Comparison of ENCODE assay signal across 14 cellular contexts in genomic region chr1:23582820-23583219, GRCh38. TPM values are rescaled to one million over a fixed set of nuclear protein-coding genes. Genes with fewer than 3 reads are reported as not detected.
A peak's percentile ranks its signal among the peaks of the same experiment; 100 is the strongest.
DNase-seq lines count a peak whose midpoint lies in the region; ATAC-seq and TF ChIP-seq lines count a peak whose summit lies in the region.
"Had no signal": no experiment of that assay in that cellular context is flagged by ENCODE, and none has a peak within 500 bp of the region (broad histone marks: within the 10 kb centered on the region; RNA-seq: fewer than 3 reads in every experiment).

No MANE protein-coding gene starts in this region.

- DNase-seq in DND-41 = no peak
- peak; percentile 44 for DNase-seq in NAMALWA (ENCODE audit: low spot score)
- DNase-seq in naive B cell = no peak
- DNase-seq in prostate gland (ENCODE audit: low spot score) = no peak
- no peak for DNase-seq in tibial artery
- no peak for DNase-seq in BE2C
- DNase-seq: COR-L47, H9, KBM-7, NCI-H1105, NCI-H187, NCI-H510A treated with DMSO at 0.1 percent for 48 hours had no signal

- H3K27me3 ChIP-seq in DND-41 (ENCODE audit: insufficient read depth, low read length, poor library complexity) = no peaks in the 10 kb centered on the region
- H3K27me3 ChIP-seq in prostate gland (replicated peaks; ENCODE audit: insufficient read depth) = no peaks in the 10 kb centered on the region
- H3K27me3 ChIP-seq in tibial artery = no peaks in the 10 kb centered on the region
- no peaks in the 10 kb centered on the region for H3K27me3 ChIP-seq in BE2C

- H3K4me1 Mint-ChIP-seq in naive B cell = peaks cover 30 to 74% (median 48%) of the 10 kb centered on the region in 3 donors
- peaks cover 57% of the 10 kb centered on the region for H3K4me1 Mint-ChIP-seq in stimulated activated memory B cell treated with anti-CD40 and anti-IgM and Interleukin-4, amounts not matched to agents 10 μg/mL and 1 μg/mL and 100 μg/mL, for 72 hours

- no peaks in the 10 kb centered on the region for H3K9me3 Mint-ChIP-seq in naive B cell
- no peaks in the 10 kb centered on the region for H3K9me3 Mint-ChIP-seq in stimulated activated memory B cell treated with anti-CD40 and anti-IgM and Interleukin-4, amounts not matched to agents 10 μg/mL and 1 μg/mL and 100 μg/mL, for 72 hours
- H3K9me3 Mint-ChIP-seq: H9 had no signal

- peak overlapping the region in 2 of 8 donors; percentile 25 to 35 for H3K4me3 Mint-ChIP-seq in naive B cell
- no peak overlapping the region for H3K4me3 Mint-ChIP-seq in stimulated activated memory B cell treated with anti-CD40 and anti-IgM and Interleukin-4, amounts not matched to agents 10 μg/mL and 1 μg/mL and 100 μg/mL, for 72 hours
- H3K4me3 Mint-ChIP-seq: H9 had no signal

- no peaks in the 10 kb centered on the region for H3K9me3 ChIP-seq in DND-41 (ENCODE audit: insufficient read depth, low read length, severe bottlenecking)
- H3K9me3 ChIP-seq in prostate gland = no peaks in the 10 kb centered on the region
- no peaks in the 10 kb centered on the region for H3K9me3 ChIP-seq in tibial artery
- no peaks in the 10 kb centered on the region for H3K9me3 ChIP-seq in BE2C

- H2AFZ ChIP-seq in DND-41 (ENCODE audit: low read depth, low read length) = 0 out of 2 replicates have a peak overlapping the region, but pooled peaks have one; percentile 26

- H3K4me2 ChIP-seq in DND-41 (ENCODE audit: insufficient read depth, low read length) = no peak overlapping the region

- ATAC-seq in DND-41 (ENCODE audit: insufficient read depth, low read depth) = no peak
- peak; percentile 32 to 36 for ATAC-seq in naive B cell (ENCODE audit: low read depth in 2 of 2)
- ATAC-seq in stimulated activated memory B cell treated with anti-CD40 and anti-IgM and Interleukin-4, amounts not matched to agents 10 μg/mL and 1 μg/mL and 100 μg/mL, for 72 hours = peak; percentile 31

- H3K4me3 ChIP-seq in DND-41 (ENCODE audit: low read depth in 1 of 2, low read length in 2 of 2) (no peak overlapping the region), prostate gland (no peak overlapping the region), tibial artery (no peak overlapping the region), BE2C (ENCODE audit: low read depth, low read length) (no peak overlapping the region)

- no peak for TF ChIP-seq POLR2A in prostate gland (IDR thresholded peaks at IDR 0.05)

- 94% methylated on average over 4 of the region's 4 CpGs for WGBS in prostate gland

- H3K79me2 ChIP-seq in DND-41 (ENCODE audit: insufficient read depth, low read length) = no peaks in the 10 kb centered on the region

- TF ChIP-seq CTCF in DND-41 (IDR thresholded peaks at IDR 0.05; ENCODE audit: borderline replicate concordance, extremely low read depth, low read length, poor library complexity, severe bottlenecking) (no peak), prostate gland (IDR thresholded peaks at IDR 0.05) (no peak), tibial artery (IDR thresholded peaks at IDR 0.05) (no peak), BE2C (IDR thresholded peaks at IDR 0.05; ENCODE audit: low read depth, low read length) (no peak)

- no peaks in the 10 kb centered on the region for H4K20me1 ChIP-seq in DND-41 (ENCODE audit: insufficient read depth, low read length)

- H3K27ac Mint-ChIP-seq in naive B cell = peak overlapping the region in 3 of 6 donors; percentile 44 to 89 (median 76)
- H3K27ac Mint-ChIP-seq in stimulated activated memory B cell treated with anti-CD40 and anti-IgM and Interleukin-4, amounts not matched to agents 10 μg/mL and 1 μg/mL and 100 μg/mL, for 72 hours = peak overlapping the region; percentile 90

- no peaks in the 10 kb centered on the region for H3K4me1 ChIP-seq in DND-41 (ENCODE audit: insufficient read depth, low read length)
- no peaks in the 10 kb centered on the region for H3K4me1 ChIP-seq in prostate gland (replicated peaks)
- peaks cover 0 to 49% (median 22%) of the 10 kb centered on the region in 4 donors for H3K4me1 ChIP-seq in tibial artery
- peaks cover 3% of the 10 kb centered on the region; the same call in 1 of the 2 replicates for H3K4me1 ChIP-seq in BE2C

- H3K27ac ChIP-seq in DND-41 (ENCODE audit: low read length) = no peak overlapping the region
- no peak overlapping the region for H3K27ac ChIP-seq in prostate gland
- peak overlapping the region in 1 of 2 donors; percentile 94 for H3K27ac ChIP-seq in tibial artery
- H3K27ac ChIP-seq: C4-2B had no signal

- intact Hi-C loops in prostate gland (cut with DNase I) = no loop called here
- intact Hi-C loops in tibial artery (cut with DNase I; ENCODE audit: low total_unique reads) = no loop called here

- H3K36me3 ChIP-seq in DND-41 (ENCODE audit: insufficient read depth, low read length) (no peaks in the 10 kb centered on the region), prostate gland (no peaks in the 10 kb centered on the region), tibial artery (no peaks in the 10 kb centered on the region), BE2C (no peaks in the 10 kb centered on the region)

- H3K36me3 Mint-ChIP-seq in naive B cell = no peaks in the 10 kb centered on the region
- no peaks in the 10 kb centered on the region for H3K36me3 Mint-ChIP-seq in stimulated activated memory B cell treated with anti-CD40 and anti-IgM and Interleukin-4, amounts not matched to agents 10 μg/mL and 1 μg/mL and 100 μg/mL, for 72 hours

- H3K9ac ChIP-seq in DND-41 (ENCODE audit: low read depth, low read length) = no peak overlapping the region

- H3K27me3 Mint-ChIP-seq in naive B cell = no peaks in the 10 kb centered on the region
- no peaks in the 10 kb centered on the region for H3K27me3 Mint-ChIP-seq in stimulated activated memory B cell treated with anti-CD40 and anti-IgM and Interleukin-4, amounts not matched to agents 10 μg/mL and 1 μg/mL and 100 μg/mL, for 72 hours

RNA-seq across cellular contexts. Expression of gene ID3, which starts 23.5 kb away (rescaled TPM):
- polyA plus RNA-seq in naive B cell (ENCODE audit: low read depth in 6 of 6) = 10 to 100 TPM; 23.9 to 52.0 (median 31.2) TPM
- 100 to 1,000 TPM; 151 to 184 TPM for total RNA-seq in prostate gland
- polyA plus RNA-seq in BE2C (2012; ENCODE audit: insufficient read depth, insufficient read length, low read depth) = 63.3 TPM

RNA-seq across cellular contexts. Expression of gene E2F2, which starts 51.8 kb away (rescaled TPM):
- polyA plus RNA-seq in naive B cell (ENCODE audit: low read depth in 6 of 6) = 1 to 10 TPM in 2 of 6 donors, under 1 TPM in 4; 0.06 to 1.7 (median 0.46) TPM
- 1 to 10 TPM; 1.0 to 4.1 TPM for total RNA-seq in prostate gland
- polyA plus RNA-seq in BE2C (2012; ENCODE audit: insufficient read depth, insufficient read length, low read depth) = 0.73 TPM
